8 cellular contexts compared by ENCODE assay signal in the genomic region with DNA sequence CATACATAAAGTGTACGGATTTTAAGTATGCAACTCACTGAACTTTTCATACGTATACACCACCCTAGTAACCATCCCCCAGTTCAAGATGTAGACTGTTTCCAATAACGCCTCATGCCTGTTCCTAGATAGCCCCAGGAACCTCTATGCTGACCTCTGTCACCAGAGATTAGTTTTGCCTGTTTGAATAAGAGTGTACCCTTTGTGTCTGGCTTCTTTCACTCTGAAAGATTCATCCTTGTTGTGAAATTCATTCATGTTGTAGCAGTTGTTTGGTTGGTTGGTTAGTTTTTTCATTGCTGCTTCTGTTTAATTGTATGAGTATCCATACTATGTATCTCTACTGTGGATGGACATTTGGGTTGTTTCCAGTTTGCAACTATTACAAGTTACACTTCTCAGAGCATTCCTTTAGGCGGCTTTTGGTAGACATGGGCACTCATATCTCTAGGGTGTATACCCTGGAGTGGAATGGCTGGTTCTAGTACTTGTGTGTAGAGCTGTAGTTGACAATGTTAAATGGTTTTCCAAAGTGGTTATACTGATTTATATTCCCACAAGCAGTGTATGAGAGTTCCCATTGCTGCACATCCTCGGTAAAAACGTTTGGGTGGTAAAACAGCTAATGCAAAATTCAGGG. TPM values are rescaled to one million over a fixed set of nuclear protein-coding genes. Genes with fewer than 3 reads are reported as not detected.
DNase-seq lines count a peak whose midpoint lies in the region; TF ChIP-seq lines count a peak whose summit lies in the region.

No MANE protein-coding gene starts in this region.

- peak overlapping the region; percentile 80 to 92 for H3K27ac ChIP-seq in ascending aorta

- intact Hi-C loops in ascending aorta (cut with DNase I): loop anchor here (2.0 to 10.0 kb wide), 6 partner anchors 384 to 1544 kb away; a partner anchor contains a TSS

- no peak for DNase-seq in MG63
- DNase-seq in ascending aorta (ENCODE audit: low spot score in 2 of 2): no peak
- DNase-seq in stimulated activated CD4-positive, alpha-beta T cell treated with anti-CD3 and anti-CD28 coated beads, Interleukin-15, amount 100 ng/mL, for 24 hours: no peak
- DNase-seq in foreskin melanocyte: no peak
- no peak for DNase-seq in iPS-NIHi7 (ENCODE audit: extremely low spot score)
- no peak for DNase-seq in ACHN

- TF ChIP-seq CTCF in ascending aorta (IDR thresholded peaks at IDR 0.05): no peak

- H3K4me3 ChIP-seq in GM08714 (ENCODE audit: low read length) (peak overlapping the region; percentile 70), MG63 (peak overlapping the region; percentile 63), ascending aorta (peak overlapping the region; percentile 75 to 90), mononuclear cell (ENCODE audit: low read length) (peak overlapping the region; percentile 88)

- H3K4me1 ChIP-seq in ascending aorta: peaks cover 12 to 20% of the 10 kb centered on the region in 2 donors
- H3K4me1 ChIP-seq in mononuclear cell (ENCODE audit: insufficient read depth, low read length): peaks cover 52% of the 10 kb centered on the region

- in situ Hi-C loops in ACHN (cut with HindIII; ENCODE audit: low pct_ligation_motif_present, low pct_unique_long_range_greater_than_20kb, low sequenced_read_pairs): no loop called here

- H3K9me3 ChIP-seq in MG63 (no peaks in the 10 kb centered on the region), ascending aorta (no peaks in the 10 kb centered on the region), mononuclear cell (ENCODE audit: low read depth, low read length) (no peaks in the 10 kb centered on the region)

- no peaks in the 10 kb centered on the region for H3K27me3 ChIP-seq in MG63
- H3K27me3 ChIP-seq in ascending aorta: no peaks in the 10 kb centered on the region
- no peaks in the 10 kb centered on the region for H3K27me3 ChIP-seq in mononuclear cell (ENCODE audit: insufficient read depth, low read length)

- H3K36me3 ChIP-seq in MG63: 0 out of 2 replicates have a peak, but pooled peaks cover 3% of the 10 kb centered on the region
- no peaks in the 10 kb centered on the region for H3K36me3 ChIP-seq in ascending aorta

RNA-seq across cellular contexts. Expression of a gene that starts 1.6 kb away (rescaled TPM):
- total RNA-seq in MG63 (2014; rRNA removed; shearing (Covaris generic); ENCODE audit: low replicate concordance): 76.6 and 133 TPM in 2 replicates
- total RNA-seq in ascending aorta (60.5 TPM), mononuclear cell (139 TPM)
